ENCODE assay signal across 9 cellular contexts in genomic region chr19:13866463-13867046, GRCh38. TPM values are rescaled to one million over a fixed set of nuclear protein-coding genes. Genes with fewer than 3 reads are reported as not detected.
DNase-seq lines count a peak whose midpoint lies in the region; ATAC-seq and TF ChIP-seq lines count a peak whose summit lies in the region.
"Had no signal": no experiment of that assay in that cellular context is flagged by ENCODE, and none has a peak within 500 bp of the region (broad histone marks: within the 10 kb centered on the region; RNA-seq: fewer than 3 reads in every experiment).

No MANE protein-coding gene starts in this region.

- no peak overlapping the region for H3K27ac ChIP-seq in SJSA1

- H3K36me3 Mint-ChIP-seq in progenitor cell of endocrine pancreas (ENCODE audit: insufficient read depth) = peaks cover 2% of the 10 kb centered on the region

- H3K4me3 ChIP-seq in GM08714 (ENCODE audit: low read length) = peak overlapping the region; percentile 61; the same call in 1 of the 2 replicates
- peak overlapping the region; percentile 44; the same call in 1 of the 2 replicates for H3K4me3 ChIP-seq in SJSA1
- peak overlapping the region; percentile 60 for H3K4me3 ChIP-seq in epithelial cell of proximal tubule (ENCODE audit: low read depth, low read length)

- H3K9me3 ChIP-seq in SJSA1 (replicated peaks) = no peaks in the 10 kb centered on the region

- no peaks in the 10 kb centered on the region for H3K27me3 Mint-ChIP-seq in progenitor cell of endocrine pancreas

- H3K9me3 Mint-ChIP-seq in progenitor cell of endocrine pancreas (ENCODE audit: low read depth) = no peaks in the 10 kb centered on the region

- ATAC-seq in GM19351 (IDR thresholded peaks at IDR 0.05; ENCODE audit: unreplicated experiment) = no peak

- H3K27ac Mint-ChIP-seq in progenitor cell of endocrine pancreas = peak overlapping the region; percentile 54

- no peak for DNase-seq in SJSA1 (ENCODE audit: low read depth in 1 of 2, low spot score in 2 of 2)
- DNase-seq in epithelial cell of proximal tubule (ENCODE audit: low read depth) = no peak
- no peak for DNase-seq in progenitor cell of endocrine pancreas (ENCODE audit: low spot score, unreplicated experiment)
- DNase-seq in Ammon's horn (ENCODE audit: low spot score) = no peak
- DNase-seq in NCI-H748 treated with DMSO at 0.1 percent for 48 hours (lab: John Stamatoyannopoulos, UW) = no peak
- DNase-seq in NCI-H2196 (lab: John Stamatoyannopoulos, UW; ENCODE audit: unreplicated experiment) = no peak
- DNase-seq: activated CD4-positive, alpha-beta T cell treated with anti-CD3 and anti-CD28 coated beads for 48 hours had no signal

- TF ChIP-seq CTCF in epithelial cell of proximal tubule (conservative IDR thresholded peaks at IDR 0.05; ENCODE audit: low read depth, low read length) (no peak), progenitor cell of endocrine pancreas (IDR thresholded peaks at IDR 0.05; ENCODE audit: unreplicated experiment) (no peak)

- H3K4me3 Mint-ChIP-seq in progenitor cell of endocrine pancreas (ENCODE audit: low read depth) = peak overlapping the region; percentile 83

- peaks cover 37% of the 10 kb centered on the region for H3K4me1 ChIP-seq in SJSA1 (replicated peaks)

- peaks cover 16% of the 10 kb centered on the region for H3K4me1 Mint-ChIP-seq in progenitor cell of endocrine pancreas (ENCODE audit: low read depth)

- H3K36me3 ChIP-seq in SJSA1 = no peaks in the 10 kb centered on the region

- H3K27me3 ChIP-seq in SJSA1 (replicated peaks) = peaks cover 8% of the 10 kb centered on the region; the same call in 1 of the 2 replicates

RNA-seq across cellular contexts. Expression of gene NANOS3, which starts 10.4 kb away (rescaled TPM):
- 0.50 TPM in 1 of 2 replicates, not detected in the other for total RNA-seq in SJSA1 (2014; rRNA removed; shearing (Covaris generic))
- total RNA-seq in epithelial cell of proximal tubule (not detected in 2 replicates), progenitor cell of endocrine pancreas (9.5 and 10.5 TPM in 2 replicates)

RNA-seq across cellular contexts. Expression of gene BRME1, which starts 39.4 kb away (rescaled TPM):
- 0.21 TPM in 1 of 2 replicates, not detected in the other for total RNA-seq in SJSA1 (2014; rRNA removed; shearing (Covaris generic))
- total RNA-seq in epithelial cell of proximal tubule = 0.58 and 1.4 TPM in 2 replicates
- 6.1 and 8.9 TPM in 2 replicates for total RNA-seq in progenitor cell of endocrine pancreas

RNA-seq across cellular contexts. Expression of gene CC2D1A, which starts 39.4 kb away (rescaled TPM):
- total RNA-seq in SJSA1 (2014; rRNA removed; shearing (Covaris generic)) = 12.3 and 18.3 TPM in 2 replicates
- total RNA-seq in epithelial cell of proximal tubule (27.2 and 30.6 TPM in 2 replicates), progenitor cell of endocrine pancreas (69.4 and 74.0 TPM in 2 replicates)
